ENCODE assay signal across 20 cellular contexts in genomic region chr4:89727236-89727635, GRCh38.
"Had no signal": no experiment of that assay in that cellular context is flagged by ENCODE, and none has a peak within 500 bp of the region (broad histone marks: within the 10 kb centered on the region; RNA-seq: fewer than 3 reads in every experiment).

No MANE protein-coding gene starts in this region.

- H3K36me3 ChIP-seq: SJCRH30 had no signal

- H3K27ac ChIP-seq: SJCRH30 had no signal

- FAIRE-seq: RCC 7860 had no signal

- DNase-seq: KBM-7, MM.1S, NCI-H1105, NCI-H1417, NCI-H1436 treated with DMSO at 0.1 percent for 48 hours, NCI-H1694 treated with DMSO at 0.1 percent for 48 hours, NCI-H2029, NCI-H2081 treated with DMSO at 0.1 percent for 48 hours, NCI-H2171, NCI-H226, NCI-H446, NCI-H510A, NCI-H524 treated with DMSO at 0.1 percent for 48 hours, NCI-H69, NCI-H774, RPMI8226, SHP77, SJCRH30, T-helper 1 cell had no signal

- H3K9me3 ChIP-seq: SJCRH30 had no signal

- H3K4me3 ChIP-seq: SJCRH30 had no signal

- H3K4me1 ChIP-seq: SJCRH30 had no signal

- H3K27me3 ChIP-seq: SJCRH30 had no signal
